ENCODE assay signal across 19 cellular contexts in genomic region chr11:134489728-134490127, GRCh38.
"Had no signal": no experiment of that assay in that cellular context is flagged by ENCODE, and none has a peak within 500 bp of the region (broad histone marks: within the 10 kb centered on the region; RNA-seq: fewer than 3 reads in every experiment).

No MANE protein-coding gene starts in this region.

- H3K4me1 ChIP-seq: gastrocnemius medialis, sigmoid colon, testis, transverse colon had no signal

- H3K9me3 ChIP-seq: gastrocnemius medialis, neutrophil, sigmoid colon, testis had no signal

- H3K36me3 ChIP-seq: gastrocnemius medialis, neutrophil, sigmoid colon, transverse colon had no signal

- H3K4me3 ChIP-seq: dorsolateral prefrontal cortex, gastrocnemius medialis, sigmoid colon, skin epidermis, testis, transverse colon had no signal

- H3K27ac ChIP-seq: dorsolateral prefrontal cortex, gastrocnemius medialis, neutrophil, sigmoid colon, skin epidermis, testis, transverse colon had no signal

- DNase-seq: cortex of kidney; dorsolateral prefrontal cortex; effector CD8-positive, alpha-beta T cell; gastrocnemius medialis; immature natural killer cell; left colon; mesendoderm; naive thymus-derived CD4-positive, alpha-beta T cell; nephron progenitor cell; sigmoid colon; stimulated activated CD4-positive, alpha-beta T cell treated with anti-CD3 and anti-CD28 coated beads, Interleukin-2, amount 100 ng/mL, for 24 hours; stimulated activated CD4-positive, alpha-beta T cell treated with anti-CD3 and anti-CD28 coated beads, Interleukin-4, amount 100 ng/mL, for 4 hours; stimulated activated naive B cell treated with anti-CD40 and anti-IgM and Interleukin-4, amounts not matched to agents 10 μg/mL and 1 μg/mL and 100 μg/mL, for 72 hours; stimulated activated naive CD8-positive, alpha-beta T cell treated with anti-CD3 and anti-CD28 coated beads, Interleukin-15, amount 100 ng/mL, for 72 hours; testis; transverse colon had no signal

- ATAC-seq: esophagus mucosa; gastrocnemius medialis; left colon; naive thymus-derived CD4-positive, alpha-beta T cell; stimulated activated naive B cell treated with anti-CD40 and anti-IgM and Interleukin-4, amounts not matched to agents 10 μg/mL and 1 μg/mL and 100 μg/mL, for 72 hours; stimulated activated naive CD8-positive, alpha-beta T cell treated with anti-CD3 and anti-CD28 coated beads, Interleukin-15, amount 100 ng/mL, for 72 hours had no signal

- H3K27me3 ChIP-seq: dorsolateral prefrontal cortex, neutrophil, sigmoid colon, testis, transverse colon had no signal
